Comparison of ENCODE assay signal across 8 cellular contexts in the genomic region with DNA sequence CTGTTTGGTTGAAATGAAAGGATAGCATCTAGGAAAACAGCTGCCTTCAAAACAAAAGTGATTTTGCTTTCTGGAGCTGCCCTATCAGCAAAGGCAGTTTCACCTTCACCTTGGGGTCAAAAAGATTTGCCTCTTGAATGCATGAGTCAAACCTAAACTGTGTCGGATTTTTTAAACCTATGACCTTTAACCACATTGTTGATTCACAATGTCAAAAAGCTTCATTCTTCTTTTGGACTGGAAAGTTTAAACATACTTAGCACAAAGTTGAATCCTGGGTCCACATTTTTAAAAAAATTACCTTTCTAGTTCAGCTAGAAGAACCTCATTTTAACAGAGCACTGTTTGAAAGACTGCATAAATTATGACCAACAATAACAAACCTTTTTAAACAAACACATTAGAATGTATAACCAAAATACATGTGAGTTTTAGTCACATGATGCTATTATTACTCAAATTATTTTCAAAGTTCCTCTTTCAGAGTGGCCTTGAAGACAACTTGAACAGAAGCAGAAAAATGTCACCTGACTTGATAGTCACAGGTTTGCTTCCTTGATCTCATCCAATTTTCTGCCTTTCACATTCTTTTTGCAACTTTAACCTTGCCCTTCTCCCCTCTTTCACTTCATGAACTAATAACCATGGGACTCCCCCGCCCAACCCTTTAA.
DNase-seq lines count a peak whose midpoint lies in the region; ATAC-seq, FAIRE-seq and TF ChIP-seq lines count a peak whose summit lies in the region.

No MANE protein-coding gene starts in this region.

- H3K79me2 ChIP-seq in GM12878 (ENCODE audit: control insufficient read depth, insufficient read depth, low read length) = no peaks in the 10 kb centered on the region

- H2AFZ ChIP-seq in GM12878 (ENCODE audit: control insufficient read depth, low read depth, low read length) = peak overlapping the region; percentile 47

- H3K27me3 ChIP-seq in GM12878 (replicated peaks in 1 of 2; ENCODE audit: control insufficient read depth in 2 of 2, insufficient read depth in 2 of 2, low read length in 1 of 2) = no peaks in the 10 kb centered on the region

- TF ChIP-seq CTCF in GM13976 (IDR thresholded peaks at IDR 0.05; ENCODE audit: borderline replicate concordance, control extremely low read depth, extremely low read depth, insufficient read depth, missing control alignments) (no peak), GM12878 (IDR thresholded peaks at IDR 0.05 in 2 of 3, conservative IDR thresholded peaks at IDR 0.05 in 1 of 3; ENCODE audit: control insufficient read depth in 2 of 3, extremely low read depth in 1 of 3, insufficient read depth in 1 of 3, low read depth in 3 of 3, low read length in 3 of 3) (no peak)

- ATAC-seq in GM19463 (IDR thresholded peaks at IDR 0.05; ENCODE audit: unreplicated experiment) = peak; percentile 58
- peak; percentile 66 for ATAC-seq in HG03135 (IDR thresholded peaks at IDR 0.05; ENCODE audit: unreplicated experiment)
- peak; percentile 84 for ATAC-seq in GM12878

- TF ChIP-seq EP300 in GM12878 (IDR thresholded peaks at IDR 0.05; ENCODE audit: borderline replicate concordance in 1 of 2, control insufficient read depth in 1 of 2, low read depth in 2 of 2, low read length in 2 of 2) = peak; percentile 66 to 85

- H3K27ac ChIP-seq in GM12878 (ENCODE audit: control insufficient read depth, insufficient read depth) = peak overlapping the region; percentile 97

- H3K36me3 ChIP-seq in GM12878 (ENCODE audit: control insufficient read depth in 2 of 2, insufficient read depth in 2 of 2, low read length in 1 of 2) = no peaks in the 10 kb centered on the region; a peak in 1 of 4 replicates

- FAIRE-seq in GM12878 (lab: Jason Lieb, UNC) = peak; percentile 97

- TF ChIP-seq POLR2A in GM12878 (IDR thresholded peaks at IDR 0.05; ENCODE audit: low read depth, low read length) = no peak

- SMC1A ChIA-PET in GM12878 (lab: Charles Lee; ENCODE audit: uncharacterized antibody, unreplicated experiment) = interaction anchor here (0.7 to 7.5 kb wide), 33 partner anchors 7 to 217 kb away, joined by 3 to 100 read pairs (median 3); no protein-coding TSS in a partner anchor

- H3K4me3 ChIP-seq in GM12878 = peak overlapping the region; percentile 49; the same call in 1 of the 2 replicates

- BruUV-seq in GM12878 (replicated peaks; lab: Mats Ljungman, UMichigan) = TSS peak; percentile 91

- peak; percentile 60 for DNase-seq in GM13976 (ENCODE audit: low spot score)
- peak; percentile 95 for DNase-seq in GM12878 (ENCODE audit: low read depth, low spot score)
- DNase-seq in G401 (ENCODE audit: low spot score) = no peak
- no peak for DNase-seq in HuH-7.5 (ENCODE audit: low spot score)
- DNase-seq in T1000 (lab: John Stamatoyannopoulos, UW) = no peak
- DNase-seq in activated gamma-delta T cell treated with Interleukin-2 at 50 U/mL for 16 hours = no peak

- H3K4me2 ChIP-seq in GM12878 (ENCODE audit: control insufficient read depth, insufficient read depth) = peak overlapping the region; percentile 83

- WGBS in GM12878 (ENCODE audit: insufficient coverage, insufficient replicate concordance, low lambda C conversion rate, missing lambda C conversion rate) = 3% methylated on average over 2 of the region's 2 CpGs

- RAD21 ChIA-PET in GM12878 (lab: Charles Lee; ENCODE audit: unreplicated experiment) = interaction anchor here (0.7 to 7.3 kb wide), 19 partner anchors 11 to 214 kb away, joined by 3 to 132 read pairs (median 5); a partner anchor contains a TSS

- no peaks in the 10 kb centered on the region for H4K20me1 ChIP-seq in GM12878 (ENCODE audit: control insufficient read depth, insufficient read depth)

- peaks cover 66% of the 10 kb centered on the region for H3K4me1 ChIP-seq in GM12878 (ENCODE audit: control insufficient read depth, insufficient read depth, low read length)

- intact Hi-C loops in GM12878 (cut with micrococcal nuclease; ENCODE audit: unreplicated experiment) = loop anchor here (1.0 to 10.0 kb wide), 5 partner anchors 30 to 214 kb away; no protein-coding TSS in a partner anchor

- H3K9me3 ChIP-seq in GM12878 (replicated peaks; ENCODE audit: control insufficient read depth, insufficient read depth, low read length) = no peaks in the 10 kb centered on the region

- POLR2A ChIA-PET in GM12878 (lab: Charles Lee) = interaction anchor here (1.0 to 2.9 kb wide), 7 partner anchors 10 to 214 kb away, joined by 3 to 22 read pairs (median 5); no protein-coding TSS in a partner anchor

- H3K9ac ChIP-seq in GM12878 (ENCODE audit: control insufficient read depth, insufficient read depth, low read length) = peak overlapping the region; percentile 72

- TF ChIP-seq RAD21 in GM12878 (IDR thresholded peaks at IDR 0.05; ENCODE audit: insufficient read depth, low read depth, low read length) = peak; percentile 31; the same call in 1 of the 2 replicates

- in situ Hi-C loops in GM13976 (cut with MboI; ENCODE audit: low sequenced_read_pairs, unreplicated experiment) (no loop called here), GM12878 (cut with MboI) (loop anchor here (5.0 kb wide), 1 partner anchor 129 kb away; no protein-coding TSS in a partner anchor), G401 (cut with HindIII; ENCODE audit: low sequenced_read_pairs) (no loop called here)

- CTCF ChIA-PET in GM12878 (lab: Yijun Ruan, JAX) = interaction anchor here (1.0 to 2.8 kb wide), 5 partner anchors 30 to 221 kb away, joined by 4 to 16 read pairs (median 5); no protein-coding TSS in a partner anchor

TF ChIP-seq in GM12878, 131 proteins besides CTCF, POLR2A, EP300 and RAD21 (continues in another document):
- TF ChIP-seq NR2C2 (IDR thresholded peaks at IDR 0.05; ENCODE audit: borderline replicate concordance, control insufficient read depth, insufficient read length, low read depth) = no peak
- TF ChIP-seq, protein P1, sequence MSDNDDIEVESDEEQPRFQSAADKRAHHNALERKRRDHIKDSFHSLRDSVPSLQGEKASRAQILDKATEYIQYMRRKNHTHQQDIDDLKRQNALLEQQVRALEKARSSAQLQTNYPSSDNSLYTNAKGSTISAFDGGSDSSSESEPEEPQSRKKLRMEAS (IDR thresholded peaks at IDR 0.05; ENCODE audit: low read depth, low read length) = peak; percentile 38; the same call in 1 of the 2 replicates
- TF ChIP-seq ZNF384 (IDR thresholded peaks at IDR 0.05; ENCODE audit: borderline replicate concordance, low read depth, low read length) = peak; percentile 47; the same call in 1 of the 2 replicates
- TF ChIP-seq ASH2L (IDR thresholded peaks at IDR 0.05; ENCODE audit: borderline replicate concordance, low read depth) = peak; percentile 99
- TF ChIP-seq, protein P2, sequence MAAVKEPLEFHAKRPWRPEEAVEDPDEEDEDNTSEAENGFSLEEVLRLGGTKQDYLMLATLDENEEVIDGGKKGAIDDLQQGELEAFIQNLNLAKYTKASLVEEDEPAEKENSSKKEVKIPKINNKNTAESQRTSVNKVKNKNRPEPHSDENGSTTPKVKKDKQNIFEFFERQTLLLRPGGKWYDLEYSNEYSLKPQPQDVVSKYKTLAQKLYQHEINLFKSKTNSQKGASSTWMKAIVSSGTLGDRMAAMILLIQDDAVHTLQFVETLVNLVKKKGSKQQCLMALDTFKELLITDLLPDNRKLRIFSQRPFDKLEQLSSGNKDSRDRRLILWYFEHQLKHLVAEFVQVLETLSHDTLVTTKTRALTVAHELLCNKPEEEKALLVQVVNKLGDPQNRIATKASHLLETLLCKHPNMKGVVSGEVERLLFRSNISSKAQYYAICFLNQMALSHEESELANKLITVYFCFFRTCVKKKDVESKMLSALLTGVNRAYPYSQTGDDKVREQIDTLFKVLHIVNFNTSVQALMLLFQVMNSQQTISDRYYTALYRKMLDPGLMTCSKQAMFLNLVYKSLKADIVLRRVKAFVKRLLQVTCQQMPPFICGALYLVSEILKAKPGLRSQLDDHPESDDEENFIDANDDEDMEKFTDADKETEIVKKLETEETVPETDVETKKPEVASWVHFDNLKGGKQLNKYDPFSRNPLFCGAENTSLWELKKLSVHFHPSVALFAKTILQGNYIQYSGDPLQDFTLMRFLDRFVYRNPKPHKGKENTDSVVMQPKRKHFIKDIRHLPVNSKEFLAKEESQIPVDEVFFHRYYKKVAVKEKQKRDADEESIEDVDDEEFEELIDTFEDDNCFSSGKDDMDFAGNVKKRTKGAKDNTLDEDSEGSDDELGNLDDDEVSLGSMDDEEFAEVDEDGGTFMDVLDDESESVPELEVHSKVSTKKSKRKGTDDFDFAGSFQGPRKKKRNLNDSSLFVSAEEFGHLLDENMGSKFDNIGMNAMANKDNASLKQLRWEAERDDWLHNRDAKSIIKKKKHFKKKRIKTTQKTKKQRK (IDR thresholded peaks at IDR 0.05; ENCODE audit: low read depth, low read length) = no peak
- TF ChIP-seq, protein P3, sequence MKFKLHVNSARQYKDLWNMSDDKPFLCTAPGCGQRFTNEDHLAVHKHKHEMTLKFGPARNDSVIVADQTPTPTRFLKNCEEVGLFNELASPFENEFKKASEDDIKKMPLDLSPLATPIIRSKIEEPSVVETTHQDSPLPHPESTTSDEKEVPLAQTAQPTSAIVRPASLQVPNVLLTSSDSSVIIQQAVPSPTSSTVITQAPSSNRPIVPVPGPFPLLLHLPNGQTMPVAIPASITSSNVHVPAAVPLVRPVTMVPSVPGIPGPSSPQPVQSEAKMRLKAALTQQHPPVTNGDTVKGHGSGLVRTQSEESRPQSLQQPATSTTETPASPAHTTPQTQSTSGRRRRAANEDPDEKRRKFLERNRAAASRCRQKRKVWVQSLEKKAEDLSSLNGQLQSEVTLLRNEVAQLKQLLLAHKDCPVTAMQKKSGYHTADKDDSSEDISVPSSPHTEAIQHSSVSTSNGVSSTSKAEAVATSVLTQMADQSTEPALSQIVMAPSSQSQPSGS (IDR thresholded peaks at IDR 0.05; ENCODE audit: low read length) = peak; percentile 89
- peak; percentile 100 for TF ChIP-seq NR2F1 (conservative IDR thresholded peaks at IDR 0.05)
- TF ChIP-seq, protein P4, sequence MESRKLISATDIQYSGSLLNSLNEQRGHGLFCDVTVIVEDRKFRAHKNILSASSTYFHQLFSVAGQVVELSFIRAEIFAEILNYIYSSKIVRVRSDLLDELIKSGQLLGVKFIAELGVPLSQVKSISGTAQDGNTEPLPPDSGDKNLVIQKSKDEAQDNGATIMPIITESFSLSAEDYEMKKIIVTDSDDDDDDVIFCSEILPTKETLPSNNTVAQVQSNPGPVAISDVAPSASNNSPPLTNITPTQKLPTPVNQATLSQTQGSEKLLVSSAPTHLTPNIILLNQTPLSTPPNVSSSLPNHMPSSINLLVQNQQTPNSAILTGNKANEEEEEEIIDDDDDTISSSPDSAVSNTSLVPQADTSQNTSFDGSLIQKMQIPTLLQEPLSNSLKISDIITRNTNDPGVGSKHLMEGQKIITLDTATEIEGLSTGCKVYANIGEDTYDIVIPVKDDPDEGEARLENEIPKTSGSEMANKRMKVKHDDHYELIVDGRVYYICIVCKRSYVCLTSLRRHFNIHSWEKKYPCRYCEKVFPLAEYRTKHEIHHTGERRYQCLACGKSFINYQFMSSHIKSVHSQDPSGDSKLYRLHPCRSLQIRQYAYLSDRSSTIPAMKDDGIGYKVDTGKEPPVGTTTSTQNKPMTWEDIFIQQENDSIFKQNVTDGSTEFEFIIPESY (IDR thresholded peaks at IDR 0.05) = no peak
- peak; percentile 69 for TF ChIP-seq CREM (IDR thresholded peaks at IDR 0.05; ENCODE audit: low read depth)
- TF ChIP-seq MEF2B (IDR thresholded peaks at IDR 0.05; ENCODE audit: partially characterized antibody, poor library complexity, severe bottlenecking) = peak; percentile 83

Comparison
In these comparisons a context has a peak if more than half of its experiments do, and no peak if none do; other contexts are left out.
1. DNase-seq: peak in GM13976 (single experiment) and GM12878 (single experiment); none in G401 (single experiment), HuH-7.5 (single experiment), T1000 (single experiment) and activated gamma-delta T cell treated with Interleukin-2 at 50 U/mL for 16 hours (single experiment).
2. Peak in every context shown above with its lines, with median percentiles within 50 percentile points of each other: ATAC-seq.